In the genomic region with DNA sequence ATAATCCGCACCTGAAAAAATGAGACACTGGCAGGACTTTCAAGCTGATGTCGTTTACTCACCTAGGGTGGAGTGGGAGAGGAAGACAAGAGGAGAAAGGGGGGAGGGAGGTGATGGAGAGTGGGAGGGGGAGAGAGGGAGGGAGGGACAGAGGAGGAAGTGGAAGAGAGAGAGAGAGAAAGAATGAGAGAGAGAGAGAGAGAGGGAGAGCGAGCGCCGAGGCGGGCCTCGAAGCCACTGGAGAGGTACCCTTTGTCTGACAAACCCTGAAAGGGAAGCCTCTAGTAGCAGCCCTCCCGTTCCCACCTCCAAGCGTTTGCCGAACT, we compare ENCODE assay signal across 10 cellular contexts. TPM values are rescaled to one million over a fixed set of nuclear protein-coding genes. Genes with fewer than 3 reads are reported as not detected.
A peak's percentile ranks its signal among the peaks of the same experiment; 100 is the strongest.
DNase-seq lines count a peak whose midpoint lies in the region; ATAC-seq and TF ChIP-seq lines count a peak whose summit lies in the region.
"Had no signal": no experiment of that assay in that cellular context is flagged by ENCODE, and none has a peak within 500 bp of the region (broad histone marks: within the 10 kb centered on the region; RNA-seq: fewer than 3 reads in every experiment).

No MANE protein-coding gene starts in this region.

- H3K9me3 ChIP-seq in cardiac muscle cell (ENCODE audit: low read depth) (no peaks in the 10 kb centered on the region), vagina (no peaks in the 10 kb centered on the region)

- no peaks in the 10 kb centered on the region for H3K36me3 ChIP-seq in cardiac muscle cell
- H3K36me3 ChIP-seq in vagina, result no peaks in the 10 kb centered on the region

- H3K36me3 Mint-ChIP-seq in endothelial cell (ENCODE audit: low read depth, unreplicated experiment), result no peaks in the 10 kb centered on the region
- H3K36me3 Mint-ChIP-seq in neural crest cell (ENCODE audit: low read depth), result no peaks in the 10 kb centered on the region
- H3K36me3 Mint-ChIP-seq: CD4-positive, CD25-positive, alpha-beta regulatory T cell had no signal

- H3K27ac Mint-ChIP-seq in endothelial cell (ENCODE audit: unreplicated experiment) (peak overlapping the region; percentile 83), neural crest cell (ENCODE audit: unreplicated experiment) (peak overlapping the region; percentile 89)
- H3K27ac Mint-ChIP-seq: CD4-positive, CD25-positive, alpha-beta regulatory T cell had no signal

- intact Hi-C loops in left cardiac atrium (cut with DNase I), result no loop called here
- intact Hi-C loops in vagina (cut with DNase I), result no loop called here

- TF ChIP-seq CTCF in cardiac muscle cell (IDR thresholded peaks at IDR 0.05; ENCODE audit: low read depth, low read length) (no peak), endothelial cell (IDR thresholded peaks at IDR 0.05; ENCODE audit: unreplicated experiment) (no peak), neural crest cell (conservative IDR thresholded peaks at IDR 0.05) (no peak), vagina (IDR thresholded peaks at IDR 0.05) (no peak)

- H3K27ac ChIP-seq in cardiac muscle cell (no peak overlapping the region), vagina (no peak overlapping the region)

- H3K4me1 Mint-ChIP-seq in endothelial cell (ENCODE audit: unreplicated experiment) (peaks cover 26% of the 10 kb centered on the region), neural crest cell (peaks cover 22% of the 10 kb centered on the region)
- H3K4me1 Mint-ChIP-seq: CD4-positive, CD25-positive, alpha-beta regulatory T cell had no signal

- H3K4me3 ChIP-seq in cardiac muscle cell, result peak overlapping the region; percentile 59
- H3K4me3 ChIP-seq in vagina, result peak overlapping the region; percentile 52 to 63

- peaks cover 4% of the 10 kb centered on the region for H3K4me1 ChIP-seq in cardiac muscle cell (ENCODE audit: low read depth)
- H3K4me1 ChIP-seq in vagina, result peaks cover 25% of the 10 kb centered on the region

- DNase-seq in cardiac muscle cell (ENCODE audit: low read depth in 1 of 2, low spot score in 1 of 2) (no peak), left cardiac atrium (no peak), endothelial cell (ENCODE audit: low spot score) (no peak), neural crest cell (ENCODE audit: low read depth, low spot score) (no peak), vagina (ENCODE audit: extremely low spot score in 2 of 2) (no peak), NCI-H526 treated with DMSO at 0.1 percent for 48 hours (lab: John Stamatoyannopoulos, UW) (no peak)
- DNase-seq: CD4-positive, CD25-positive, alpha-beta regulatory T cell; stimulated activated CD4-positive, alpha-beta T cell treated with anti-CD3 and anti-CD28 coated beads, Interleukin-2, amount 100 ng/mL, for 24 hours had no signal

- H3K9me3 Mint-ChIP-seq in endothelial cell (ENCODE audit: unreplicated experiment), result no peaks in the 10 kb centered on the region
- H3K9me3 Mint-ChIP-seq in neural crest cell, result no peaks in the 10 kb centered on the region

- H3K4me3 Mint-ChIP-seq in endothelial cell (ENCODE audit: unreplicated experiment), result peak overlapping the region; percentile 91
- peak overlapping the region; percentile 98 for H3K4me3 Mint-ChIP-seq in neural crest cell
- H3K4me3 Mint-ChIP-seq: CD4-positive, CD25-positive, alpha-beta regulatory T cell had no signal

- ATAC-seq in left cardiac atrium, result no peak
- no peak for ATAC-seq in GM19035 (IDR thresholded peaks at IDR 0.05; ENCODE audit: unreplicated experiment)
- no peak for ATAC-seq in GM21717 (IDR thresholded peaks at IDR 0.05; ENCODE audit: unreplicated experiment)

- H3K27me3 ChIP-seq in cardiac muscle cell, result peaks cover 52% of the 10 kb centered on the region
- no peaks in the 10 kb centered on the region for H3K27me3 ChIP-seq in vagina

- peaks cover 25% of the 10 kb centered on the region for H3K27me3 Mint-ChIP-seq in endothelial cell (ENCODE audit: unreplicated experiment)
- peaks cover 28% of the 10 kb centered on the region for H3K27me3 Mint-ChIP-seq in neural crest cell (ENCODE audit: low read depth)

- no peak for TF ChIP-seq POLR2A in vagina (IDR thresholded peaks at IDR 0.05)

RNA-seq across cellular contexts. Expression of a gene that starts 0.3 kb away (rescaled TPM):
- 4.8 and 8.0 TPM in 2 replicates for total RNA-seq in cardiac muscle cell
- polyA plus RNA-seq in cardiac muscle cell, result 2.4 and 2.8 TPM in 2 replicates
- 1 to 10 TPM; 3.7 to 4.9 TPM for total RNA-seq in left cardiac atrium
- 44.8 TPM for total RNA-seq in endothelial cell (ENCODE audit: unreplicated experiment)
- total RNA-seq in neural crest cell, result 32.9 and 34.5 TPM in 2 replicates
- total RNA-seq in vagina, result 16.9 TPM
- total RNA-seq: CD4-positive, CD25-positive, alpha-beta regulatory T cell had no signal
- polyA plus RNA-seq: CD4-positive, CD25-positive, alpha-beta regulatory T cell had no signal
